ENCODE assay signal across 14 cellular contexts in genomic region chr2:130375291-130376266, GRCh38. TPM values are rescaled to one million over a fixed set of nuclear protein-coding genes. Genes with fewer than 3 reads are reported as not detected.
DNase-seq lines count a peak whose midpoint lies in the region; ATAC-seq and TF ChIP-seq lines count a peak whose summit lies in the region.
"Had no signal": no experiment of that assay in that cellular context is flagged by ENCODE, and none has a peak within 500 bp of the region (broad histone marks: within the 10 kb centered on the region; RNA-seq: fewer than 3 reads in every experiment).

No MANE protein-coding gene starts in this region.

- peaks cover 70% of the 10 kb centered on the region for H3K4me1 Mint-ChIP-seq in activated naive CD8-positive, alpha-beta T cell (ENCODE audit: low read depth)
- H3K4me1 Mint-ChIP-seq in activated naive CD8-positive, alpha-beta T cell treated with anti-CD3 and anti-CD28 coated beads, Interleukin-2, amount 50 U/mL, for 24 hours = peaks cover 79% of the 10 kb centered on the region
- H3K4me1 Mint-ChIP-seq in activated CD4-positive, alpha-beta memory T cell treated with anti-CD3 and anti-CD28 coated beads, Interleukin-2, amount 10 ng/mL, durations not matched to agents 7 days and 5 days = peaks cover 90% of the 10 kb centered on the region
- H3K4me1 Mint-ChIP-seq in glutamatergic neuron (ENCODE audit: low read depth, unreplicated experiment) = peaks cover 13% of the 10 kb centered on the region
- peaks cover 65 to 79% of the 10 kb centered on the region in 2 donors for H3K4me1 Mint-ChIP-seq in stimulated activated naive B cell treated with anti-CD40 and anti-IgM and Interleukin-4, amounts not matched to agents 10 μg/mL and 1 μg/mL and 100 μg/mL, for 72 hours

- POLR2A ChIA-PET in activated CD4-positive, alpha-beta memory T cell treated with anti-CD3 and anti-CD28 coated beads, Interleukin-2, amount 10 ng/mL, durations not matched to agents 7 days and 5 days (lab: Charles Lee) = interaction anchor here (4.5 kb wide), 1 partner anchor 32 kb away, joined by 29 read pairs; the partner anchor contains the start of gene IMP4

- H3K4me3 Mint-ChIP-seq in activated naive CD8-positive, alpha-beta T cell = peak overlapping the region; percentile 52
- no peak overlapping the region for H3K4me3 Mint-ChIP-seq in activated naive CD8-positive, alpha-beta T cell treated with anti-CD3 and anti-CD28 coated beads, Interleukin-2, amount 50 U/mL, for 24 hours
- no peak overlapping the region for H3K4me3 Mint-ChIP-seq in activated CD4-positive, alpha-beta memory T cell treated with anti-CD3 and anti-CD28 coated beads, Interleukin-2, amount 10 ng/mL, durations not matched to agents 7 days and 5 days
- no peak overlapping the region for H3K4me3 Mint-ChIP-seq in glutamatergic neuron (ENCODE audit: unreplicated experiment)
- no peak overlapping the region for H3K4me3 Mint-ChIP-seq in stimulated activated naive B cell treated with anti-CD40 and anti-IgM and Interleukin-4, amounts not matched to agents 10 μg/mL and 1 μg/mL and 100 μg/mL, for 72 hours

- H3K27me3 Mint-ChIP-seq in activated naive CD8-positive, alpha-beta T cell = no peaks in the 10 kb centered on the region
- H3K27me3 Mint-ChIP-seq in activated naive CD8-positive, alpha-beta T cell treated with anti-CD3 and anti-CD28 coated beads, Interleukin-2, amount 50 U/mL, for 24 hours = no peaks in the 10 kb centered on the region
- no peaks in the 10 kb centered on the region for H3K27me3 Mint-ChIP-seq in activated CD4-positive, alpha-beta memory T cell treated with anti-CD3 and anti-CD28 coated beads, Interleukin-2, amount 10 ng/mL, durations not matched to agents 7 days and 5 days
- peaks cover 14% of the 10 kb centered on the region for H3K27me3 Mint-ChIP-seq in glutamatergic neuron (ENCODE audit: unreplicated experiment)
- no peaks in the 10 kb centered on the region for H3K27me3 Mint-ChIP-seq in stimulated activated naive B cell treated with anti-CD40 and anti-IgM and Interleukin-4, amounts not matched to agents 10 μg/mL and 1 μg/mL and 100 μg/mL, for 72 hours
- H3K27me3 Mint-ChIP-seq: stimulated activated naive CD8-positive, alpha-beta T cell treated with anti-CD3 and anti-CD28 coated beads, Interleukin-15, amount 100 ng/mL, for 72 hours had no signal

- CTCF ChIA-PET in activated CD4-positive, alpha-beta memory T cell treated with anti-CD3 and anti-CD28 coated beads, Interleukin-2, amount 10 ng/mL, durations not matched to agents 7 days and 5 days (lab: Charles Lee) = no interaction called here

- H3K9me3 Mint-ChIP-seq in activated naive CD8-positive, alpha-beta T cell (ENCODE audit: low read depth) = no peaks in the 10 kb centered on the region
- H3K9me3 Mint-ChIP-seq in activated naive CD8-positive, alpha-beta T cell treated with anti-CD3 and anti-CD28 coated beads, Interleukin-2, amount 50 U/mL, for 24 hours = peaks cover 5% of the 10 kb centered on the region
- peaks cover 7% of the 10 kb centered on the region for H3K9me3 Mint-ChIP-seq in activated CD4-positive, alpha-beta memory T cell treated with anti-CD3 and anti-CD28 coated beads, Interleukin-2, amount 10 ng/mL, durations not matched to agents 7 days and 5 days
- H3K9me3 Mint-ChIP-seq in glutamatergic neuron (ENCODE audit: unreplicated experiment) = peaks cover 17% of the 10 kb centered on the region
- peaks cover 1 to 5% of the 10 kb centered on the region in 2 donors for H3K9me3 Mint-ChIP-seq in stimulated activated naive B cell treated with anti-CD40 and anti-IgM and Interleukin-4, amounts not matched to agents 10 μg/mL and 1 μg/mL and 100 μg/mL, for 72 hours
- H3K9me3 Mint-ChIP-seq: stimulated activated naive CD8-positive, alpha-beta T cell treated with anti-CD3 and anti-CD28 coated beads, Interleukin-15, amount 100 ng/mL, for 72 hours had no signal

- TF ChIP-seq CTCF in glutamatergic neuron (IDR thresholded peaks at IDR 0.05; ENCODE audit: partially characterized antibody, unreplicated experiment) (no peak), GM20000 (IDR thresholded peaks at IDR 0.05; ENCODE audit: extremely low read depth, missing control alignments) (no peak)

- H3K27ac Mint-ChIP-seq in activated naive CD8-positive, alpha-beta T cell = peak overlapping the region; percentile 8
- no peak overlapping the region for H3K27ac Mint-ChIP-seq in activated naive CD8-positive, alpha-beta T cell treated with anti-CD3 and anti-CD28 coated beads, Interleukin-2, amount 50 U/mL, for 24 hours
- peak overlapping the region; percentile 56 for H3K27ac Mint-ChIP-seq in activated CD4-positive, alpha-beta memory T cell treated with anti-CD3 and anti-CD28 coated beads, Interleukin-2, amount 10 ng/mL, durations not matched to agents 7 days and 5 days
- peak overlapping the region; percentile 33 for H3K27ac Mint-ChIP-seq in glutamatergic neuron (ENCODE audit: unreplicated experiment)
- H3K27ac Mint-ChIP-seq in stimulated activated naive B cell treated with anti-CD40 and anti-IgM and Interleukin-4, amounts not matched to agents 10 μg/mL and 1 μg/mL and 100 μg/mL, for 72 hours = peak overlapping the region; percentile 52

- peaks cover 12% of the 10 kb centered on the region for H3K36me3 Mint-ChIP-seq in activated naive CD8-positive, alpha-beta T cell
- H3K36me3 Mint-ChIP-seq in activated naive CD8-positive, alpha-beta T cell treated with anti-CD3 and anti-CD28 coated beads, Interleukin-2, amount 50 U/mL, for 24 hours (ENCODE audit: low read depth) = peaks cover 38% of the 10 kb centered on the region
- peaks cover 85% of the 10 kb centered on the region for H3K36me3 Mint-ChIP-seq in activated CD4-positive, alpha-beta memory T cell treated with anti-CD3 and anti-CD28 coated beads, Interleukin-2, amount 10 ng/mL, durations not matched to agents 7 days and 5 days (ENCODE audit: low read depth)
- peaks cover 23% of the 10 kb centered on the region for H3K36me3 Mint-ChIP-seq in glutamatergic neuron (ENCODE audit: unreplicated experiment)
- peaks cover 42 to 64% of the 10 kb centered on the region in 2 donors for H3K36me3 Mint-ChIP-seq in stimulated activated naive B cell treated with anti-CD40 and anti-IgM and Interleukin-4, amounts not matched to agents 10 μg/mL and 1 μg/mL and 100 μg/mL, for 72 hours

- ATAC-seq in activated naive CD8-positive, alpha-beta T cell treated with anti-CD3 and anti-CD28 coated beads, Interleukin-2, amount 50 U/mL, for 24 hours = no peak
- ATAC-seq in stimulated activated naive B cell treated with anti-CD40 and anti-IgM and Interleukin-4, amounts not matched to agents 10 μg/mL and 1 μg/mL and 100 μg/mL, for 72 hours (replicated peaks) = no peak
- ATAC-seq in HG03342 (IDR thresholded peaks at IDR 0.05; ENCODE audit: unreplicated experiment) = no peak
- ATAC-seq: stimulated activated naive CD8-positive, alpha-beta T cell treated with anti-CD3 and anti-CD28 coated beads, Interleukin-15, amount 100 ng/mL, for 72 hours had no signal

- DNase-seq in activated naive CD8-positive, alpha-beta T cell treated with anti-CD3 and anti-CD28 coated beads, Interleukin-2, amount 50 U/mL, for 24 hours = no peak
- no peak for DNase-seq in activated CD4-positive, alpha-beta memory T cell treated with anti-CD3 and anti-CD28 coated beads, Interleukin-2, amount 10 ng/mL, durations not matched to agents 7 days and 5 days
- DNase-seq in glutamatergic neuron (no peak), GM20000 (ENCODE audit: low spot score) (no peak), NCI-H446 treated with DMSO at 0.1 percent for 48 hours (lab: John Stamatoyannopoulos, UW) (no peak)
- DNase-seq in stimulated activated naive B cell treated with anti-CD40 and anti-IgM and Interleukin-4, amounts not matched to agents 10 μg/mL and 1 μg/mL and 100 μg/mL, for 72 hours = no peak
- DNase-seq: activated CD4-positive, alpha-beta T cell treated with anti-CD3 and anti-CD28 coated beads, Interleukin-2, amount 50 U/mL, for 1 hour; colonic mucosa; NCI-H2171; OCI-M1; stimulated activated CD4-positive, alpha-beta T cell treated with anti-CD3 and anti-CD28 coated beads, Interleukin-2, amount 100 ng/mL, for 48 hours; stimulated activated naive CD8-positive, alpha-beta T cell treated with anti-CD3 and anti-CD28 coated beads, Interleukin-15, amount 100 ng/mL, for 72 hours had no signal

RNA-seq across cellular contexts. Expression of gene PTPN18, which starts 19.7 kb away (rescaled TPM):
- 10 to 100 TPM; 98.0 to 98.6 TPM for total RNA-seq in activated CD4-positive, alpha-beta memory T cell treated with anti-CD3 and anti-CD28 coated beads, Interleukin-2, amount 10 ng/mL, durations not matched to agents 7 days and 5 days
- total RNA-seq in glutamatergic neuron (ENCODE audit: unreplicated experiment) = 78.5 TPM

RNA-seq across cellular contexts. Expression of gene IMP4, which starts 32.9 kb away (rescaled TPM):
- total RNA-seq in activated CD4-positive, alpha-beta memory T cell treated with anti-CD3 and anti-CD28 coated beads, Interleukin-2, amount 10 ng/mL, durations not matched to agents 7 days and 5 days = 10 to 100 TPM; 57.7 to 58.9 TPM
- total RNA-seq in glutamatergic neuron (ENCODE audit: unreplicated experiment) = 48.3 TPM
